In genomic region chr2:19855528-19856431, GRCh38 we compare ENCODE assay signal across 32 cellular contexts. TPM values are rescaled to one million over a fixed set of nuclear protein-coding genes. Genes with fewer than 3 reads are reported as not detected.
DNase-seq lines count a peak whose midpoint lies in the region; FAIRE-seq and TF ChIP-seq lines count a peak whose summit lies in the region.
"Had no signal": no experiment of that assay in that cellular context is flagged by ENCODE, and none has a peak within 500 bp of the region (broad histone marks: within the 10 kb centered on the region; RNA-seq: fewer than 3 reads in every experiment).

No MANE protein-coding gene starts in this region.

- no peaks in the 10 kb centered on the region for H3K36me3 Mint-ChIP-seq in MCF 10A (ENCODE audit: insufficient read depth, unreplicated experiment)
- no peaks in the 10 kb centered on the region for H3K36me3 Mint-ChIP-seq in nephron (ENCODE audit: low read depth)
- H3K36me3 Mint-ChIP-seq: activated naive CD4-positive, alpha-beta T cell treated with anti-CD3 and anti-CD28 coated beads, Interleukin-2, amount 50 U/mL, for 24 hours; stimulated activated memory B cell treated with anti-CD40 and anti-IgM and Interleukin-4, amounts not matched to agents 10 μg/mL and 1 μg/mL and 100 μg/mL, for 72 hours had no signal

- H3K27me3 ChIP-seq in breast epithelium, result no peaks in the 10 kb centered on the region
- no peaks in the 10 kb centered on the region for H3K27me3 ChIP-seq in transverse colon
- H3K27me3 ChIP-seq: upper lobe of right lung had no signal

- H3K9me3 ChIP-seq in breast epithelium (no peaks in the 10 kb centered on the region), kidney (ENCODE audit: control insufficient read depth in 1 of 2, low read length in 2 of 2) (no peaks in the 10 kb centered on the region), transverse colon (no peaks in the 10 kb centered on the region)
- H3K9me3 ChIP-seq: HAP-1, SJCRH30, upper lobe of right lung had no signal

- H3K27ac Mint-ChIP-seq in MCF 10A (ENCODE audit: low read depth, unreplicated experiment) (no peak overlapping the region), nephron (peak overlapping the region; percentile 81 to 95 (median 87))
- H3K27ac Mint-ChIP-seq: activated CD4-positive, alpha-beta T cell treated with anti-CD3 and anti-CD28 coated beads, Interleukin-2, amount 10 ng/mL, durations not matched to agents 24 days and 14 days; activated naive CD4-positive, alpha-beta T cell treated with anti-CD3 and anti-CD28 coated beads, Interleukin-2, amount 50 U/mL, for 24 hours; stimulated activated memory B cell treated with anti-CD40 and anti-IgM and Interleukin-4, amounts not matched to agents 10 μg/mL and 1 μg/mL and 100 μg/mL, for 72 hours had no signal

- TF ChIP-seq CTCF in breast epithelium (IDR thresholded peaks at IDR 0.05), result no peak
- TF ChIP-seq CTCF in MCF 10A (IDR thresholded peaks at IDR 0.05; ENCODE audit: unreplicated experiment), result no peak
- TF ChIP-seq CTCF in kidney (IDR thresholded peaks at IDR 0.05; ENCODE audit: borderline replicate concordance, extremely low read depth, insufficient read depth), result no peak
- TF ChIP-seq CTCF in nephron (IDR thresholded peaks at IDR 0.05; ENCODE audit: unreplicated experiment in 3 of 3), result no peak
- no peak for TF ChIP-seq CTCF in transverse colon (IDR thresholded peaks at IDR 0.05)

- no peak overlapping the region for H3K4me3 Mint-ChIP-seq in MCF 10A (ENCODE audit: unreplicated experiment)
- no peak overlapping the region for H3K4me3 Mint-ChIP-seq in nephron
- H3K4me3 Mint-ChIP-seq: activated CD4-positive, alpha-beta T cell treated with anti-CD3 and anti-CD28 coated beads, Interleukin-2, amount 10 ng/mL, durations not matched to agents 24 days and 14 days; activated naive CD4-positive, alpha-beta T cell treated with anti-CD3 and anti-CD28 coated beads, Interleukin-2, amount 50 U/mL, for 24 hours; stimulated activated memory B cell treated with anti-CD40 and anti-IgM and Interleukin-4, amounts not matched to agents 10 μg/mL and 1 μg/mL and 100 μg/mL, for 72 hours had no signal

- no peak overlapping the region for H3K9ac ChIP-seq in kidney (ENCODE audit: low read length in 2 of 2)
- H3K9ac ChIP-seq: KMS-11 had no signal

- H3K27me3 Mint-ChIP-seq in MCF 10A (ENCODE audit: insufficient read depth, unreplicated experiment) (no peaks in the 10 kb centered on the region), nephron (ENCODE audit: low read depth) (peaks cover 20% of the 10 kb centered on the region)

- H3K4me1 Mint-ChIP-seq in MCF 10A (ENCODE audit: insufficient read depth, unreplicated experiment) (peaks cover 8% of the 10 kb centered on the region), nephron (peaks cover 26% of the 10 kb centered on the region)
- H3K4me1 Mint-ChIP-seq: activated CD4-positive, alpha-beta T cell treated with anti-CD3 and anti-CD28 coated beads, Interleukin-2, amount 10 ng/mL, durations not matched to agents 24 days and 14 days; activated naive CD4-positive, alpha-beta T cell treated with anti-CD3 and anti-CD28 coated beads, Interleukin-2, amount 50 U/mL, for 24 hours; stimulated activated memory B cell treated with anti-CD40 and anti-IgM and Interleukin-4, amounts not matched to agents 10 μg/mL and 1 μg/mL and 100 μg/mL, for 72 hours had no signal

- in situ Hi-C loops in transverse colon (cut with MboI; ENCODE audit: low pct_ligation_motif_present in 1 of 4, low pct_unique_long_range_greater_than_20kb in 1 of 4, low sequenced_read_pairs in 3 of 4), result loop anchor here (25.0 kb wide), 6 partner anchors 868 to 1468 kb away; no protein-coding TSS in a partner anchor

- H3K4me3 ChIP-seq in breast epithelium (no peak overlapping the region), kidney (ENCODE audit: low read length in 2 of 2) (no peak overlapping the region), transverse colon (no peak overlapping the region)
- H3K4me3 ChIP-seq: HAP-1, SJCRH30, skin epidermis, upper lobe of right lung had no signal

- POLR2A ChIA-PET in MCF 10A (lab: Yijun Ruan, JAX), result interaction anchor here (0.6 to 1.2 kb wide), 2 partner anchors 26 to 59 kb away, joined by 3 to 4 read pairs; no protein-coding TSS in a partner anchor

- H3K9me3 Mint-ChIP-seq in MCF 10A (ENCODE audit: unreplicated experiment) (no peaks in the 10 kb centered on the region), nephron (no peaks in the 10 kb centered on the region)
- H3K9me3 Mint-ChIP-seq: activated CD4-positive, alpha-beta T cell treated with anti-CD3 and anti-CD28 coated beads, Interleukin-2, amount 10 ng/mL, durations not matched to agents 24 days and 14 days; activated naive CD4-positive, alpha-beta T cell treated with anti-CD3 and anti-CD28 coated beads, Interleukin-2, amount 50 U/mL, for 24 hours; stimulated activated memory B cell treated with anti-CD40 and anti-IgM and Interleukin-4, amounts not matched to agents 10 μg/mL and 1 μg/mL and 100 μg/mL, for 72 hours had no signal

- no peak for FAIRE-seq in kidney (lab: Jason Lieb, UNC)
- FAIRE-seq: colon, GM12891 had no signal

- intact Hi-C loops in breast epithelium (cut with DNase I; ENCODE audit: low total_unique reads), result no loop called here
- intact Hi-C loops in MCF 10A (cut with micrococcal nuclease), result no loop called here
- intact Hi-C loops in kidney (cut with DNase I), result no loop called here
- intact Hi-C loops in transverse colon (cut with DNase I; ENCODE audit: low total_unique reads), result no loop called here

- DNase-seq in breast epithelium (ENCODE audit: low spot score in 2 of 2), result no peak
- no peak for DNase-seq in MCF 10A (ENCODE audit: unreplicated experiment)
- DNase-seq in kidney, result no peak
- DNase-seq in transverse colon, result no peak
- DNase-seq in NCI-H2227 (lab: John Stamatoyannopoulos, UW; ENCODE audit: unreplicated experiment), result no peak
- DNase-seq in putamen (ENCODE audit: low spot score), result no peak
- DNase-seq in GM03348 (ENCODE audit: low spot score), result no peak
- DNase-seq: activated CD4-positive, alpha-beta T cell treated with anti-CD3 and anti-CD28 coated beads, Interleukin-2, amount 10 ng/mL, durations not matched to agents 24 days and 14 days; activated CD8-positive, alpha-beta memory T cell treated with anti-CD3 and anti-CD28 coated beads for 24 hours; amniotic stem cell; C1 segment of cervical spinal cord; effector memory CD4-positive, alpha-beta T cell; foreskin melanocyte; kidney glomerular epithelial cell; mammary epithelial cell; MM.1S; NCI-H2081 treated with DMSO at 0.1 percent for 48 hours; NCI-H748 treated with DMSO at 0.1 percent for 48 hours; SJCRH30; upper lobe of right lung; WERI-Rb-1 had no signal

- CTCF ChIA-PET in MCF 10A (lab: Yijun Ruan, JAX), result interaction anchor here (0.9 to 1.2 kb wide), 3 partner anchors 8 to 86 kb away, joined by 3 to 5 read pairs (median 3); no protein-coding TSS in a partner anchor

- no TSS peak for BruUV-seq in MCF 10A (replicated peaks; lab: Mats Ljungman, UMichigan)

- TF ChIP-seq EP300 in transverse colon (IDR thresholded peaks at IDR 0.05; ENCODE audit: low read depth), result peak; percentile 14

- no peaks in the 10 kb centered on the region for H3K36me3 ChIP-seq in breast epithelium
- H3K36me3 ChIP-seq in kidney (ENCODE audit: control insufficient read depth in 1 of 2, insufficient read depth in 2 of 2, low read length in 2 of 2), result no peaks in the 10 kb centered on the region
- no peaks in the 10 kb centered on the region for H3K36me3 ChIP-seq in transverse colon
- H3K36me3 ChIP-seq: HAP-1, SJCRH30, upper lobe of right lung, WERI-Rb-1 had no signal

- 62 to 73% methylated on average over 6 to 15 of the region's 15 CpGs for WGBS in transverse colon (ENCODE audit: low coverage in 1 of 2), 2 donors

- TF ChIP-seq POLR2A in breast epithelium (IDR thresholded peaks at IDR 0.05) (no peak), transverse colon (IDR thresholded peaks at IDR 0.05) (no peak)

- H3K4me1 ChIP-seq in breast epithelium (no peaks in the 10 kb centered on the region), kidney (ENCODE audit: control insufficient read depth in 1 of 2, insufficient read depth in 1 of 2, low read depth in 1 of 2, low read length in 2 of 2) (peaks cover 9 to 15% of the 10 kb centered on the region in 2 donors), transverse colon (peaks cover 0 to 10% (median 5%) of the 10 kb centered on the region in 4 donors)
- H3K4me1 ChIP-seq: HAP-1, SJCRH30, upper lobe of right lung had no signal

- H3K27ac ChIP-seq in breast epithelium (peak overlapping the region; percentile 56 to 57), kidney (ENCODE audit: low read depth in 2 of 2, low read length in 2 of 2) (peak overlapping the region; percentile 85 to 87), transverse colon (peak overlapping the region; percentile 38 to 71 (median 55))
- H3K27ac ChIP-seq: 22Rv1, epithelial cell of prostate, HL-60, KMS-11, SJCRH30, upper lobe of right lung, WERI-Rb-1 had no signal

RNA-seq across cellular contexts. Expression of gene TTC32, which starts 46.0 kb away (rescaled TPM):
- 10 to 100 TPM; 16.7 to 35.1 (median 17.8) TPM for total RNA-seq in breast epithelium
- 14.1 and 18.2 TPM in 2 replicates for total RNA-seq in MCF 10A (2022)
- total RNA-seq in kidney, result 17.7 TPM
- polyA plus RNA-seq in kidney (ENCODE audit: insufficient read depth, low read depth, low replicate concordance), result 8.6 TPM
- 10 to 100 TPM in 2 of 4 donors, 1 to 10 TPM in 2; 3.0 to 23.3 (median 9.9) TPM for total RNA-seq in transverse colon
